ENCODE assay signal across 13 cellular contexts in genomic region chr20:39880890-39881289, GRCh38.
A peak's percentile ranks its signal among the peaks of the same experiment; 100 is the strongest.
DNase-seq lines count a peak whose midpoint lies in the region; ATAC-seq, FAIRE-seq and TF ChIP-seq lines count a peak whose summit lies in the region.
"Had no signal": no experiment of that assay in that cellular context is flagged by ENCODE, and none has a peak within 500 bp of the region (broad histone marks: within the 10 kb centered on the region; RNA-seq: fewer than 3 reads in every experiment).

No MANE protein-coding gene starts in this region.

- POLR2A ChIA-PET in OCI-LY7 (lab: Charles Lee): no interaction called here

- H3K79me2 ChIP-seq in OCI-LY7 (ENCODE audit: insufficient read depth, low read depth, low read length): no peaks in the 10 kb centered on the region

- CTCF ChIA-PET in OCI-LY7 (lab: Charles Lee; ENCODE audit: unreplicated experiment): no interaction called here

- H3K9me3 ChIP-seq in OCI-LY7 (ENCODE audit: low read length): no peaks in the 10 kb centered on the region
- H3K9me3 ChIP-seq: Peyer's patch, transverse colon had no signal

- H3K36me3 ChIP-seq in OCI-LY7 (ENCODE audit: insufficient read depth, low read length): no peaks in the 10 kb centered on the region
- H3K36me3 ChIP-seq: Peyer's patch, transverse colon had no signal

- H3K4me1 ChIP-seq in OCI-LY7 (ENCODE audit: insufficient read depth, low read length, poor library complexity, severe bottlenecking) (no peaks in the 10 kb centered on the region), foreskin keratinocyte (peaks cover 15% of the 10 kb centered on the region)

- TF ChIP-seq POLR2A in H54 (IDR thresholded peaks at IDR 0.05; ENCODE audit: low read depth, low read length): no peak

- no peak for FAIRE-seq in H54 (lab: Jason Lieb, UNC)

- no peak overlapping the region for H3K4me2 ChIP-seq in OCI-LY7 (ENCODE audit: low read length)

- H3K27ac ChIP-seq in C4-2B (no peak overlapping the region), OCI-LY7 (ENCODE audit: low read depth, low read length, poor library complexity, severe bottlenecking) (no peak overlapping the region), foreskin keratinocyte (no peak overlapping the region)
- H3K27ac ChIP-seq: Peyer's patch, transverse colon had no signal

- peak; percentile 65 for TF ChIP-seq CTCF in C4-2B (conservative IDR thresholded peaks at IDR 0.05)
- TF ChIP-seq CTCF in OCI-LY7 (conservative IDR thresholded peaks at IDR 0.05; ENCODE audit: low read length): peak; percentile 43; the same call in 1 of the 2 replicates
- peak; percentile 64 for TF ChIP-seq CTCF in foreskin keratinocyte (conservative IDR thresholded peaks at IDR 0.05)

- BruUV-seq in OCI-LY7 (replicated peaks; lab: Mats Ljungman, UMichigan): no TSS peak

- ATAC-seq in foreskin keratinocyte: peak; percentile 70
- ATAC-seq in HG03159 (IDR thresholded peaks at IDR 0.05; ENCODE audit: unreplicated experiment): no peak

- H4K20me1 ChIP-seq in OCI-LY7 (ENCODE audit: insufficient read depth, low read length): no peaks in the 10 kb centered on the region

- no peak overlapping the region for H2AFZ ChIP-seq in OCI-LY7 (ENCODE audit: low read length)

- intact Hi-C loops in OCI-LY7 (cut with micrococcal nuclease; ENCODE audit: unreplicated experiment): loop anchor here (10.0 kb wide), 1 partner anchor 1084 kb away; no protein-coding TSS in a partner anchor

- no peak overlapping the region for H3K4me3 ChIP-seq in OCI-LY7 (ENCODE audit: low read depth, low read length, poor library complexity, severe bottlenecking)
- H3K4me3 ChIP-seq: Peyer's patch, transverse colon had no signal

- DNase-seq in H54 (ENCODE audit: insufficient read length, low spot score): peak; percentile 21
- no peak for DNase-seq in OCI-LY7 (ENCODE audit: low spot score)
- DNase-seq in foreskin keratinocyte: peak; percentile 27 to 63
- DNase-seq in hepatic stellate cell (ENCODE audit: low spot score): no peak
- DNase-seq in activated T-cell treated with anti-CD3 and anti-CD28 coated beads for 4 hours: no peak
- no peak for DNase-seq in NCI-H1930 (lab: John Stamatoyannopoulos, UW)
- DNase-seq: activated CD4-positive, alpha-beta memory T cell treated with anti-CD3 and anti-CD28 coated beads for 36 hours; aorta; hippocampal formation; Peyer's patch; transverse colon had no signal

- no peaks in the 10 kb centered on the region for H3K27me3 ChIP-seq in foreskin keratinocyte
- H3K27me3 ChIP-seq: Peyer's patch, transverse colon had no signal

- no peaks in the 10 kb centered on the region for H3K9me2 ChIP-seq in OCI-LY7 (ENCODE audit: insufficient read depth, low read length)

Comparison
In these comparisons a context has a peak if more than half of its experiments do, and no peak if none do; other contexts are left out.
1. DNase-seq: peak in H54 (single experiment) and foreskin keratinocyte (2 of 2); none in OCI-LY7 (single experiment), hepatic stellate cell (single experiment), activated T-cell treated with anti-CD3 and anti-CD28 coated beads for 4 hours (single experiment) and NCI-H1930 (0 of 2).
2. Peak in every context shown above with its lines, with median percentiles within 50 percentile points of each other: CTCF ChIP-seq.